22 cellular contexts compared by ENCODE assay signal in genomic region chr3:149860881-149861280, GRCh38.
"Had no signal": no experiment of that assay in that cellular context is flagged by ENCODE, and none has a peak within 500 bp of the region (broad histone marks: within the 10 kb centered on the region; RNA-seq: fewer than 3 reads in every experiment).

No MANE protein-coding gene starts in this region.

- H3K9me3 Mint-ChIP-seq: endodermal cell had no signal

- H3K4me1 ChIP-seq: colonic mucosa, heart left ventricle, psoas muscle, sigmoid colon, stomach, transverse colon had no signal

- H3K4me3 Mint-ChIP-seq: endodermal cell; naive thymus-derived CD4-positive, alpha-beta T cell; nephron progenitor cell had no signal

- H3K27me3 ChIP-seq: colonic mucosa, heart left ventricle, sigmoid colon, stomach, transverse colon had no signal

- H3K9me3 ChIP-seq: colonic mucosa, psoas muscle, sigmoid colon, stomach, thoracic aorta, transverse colon had no signal

- H3K27ac Mint-ChIP-seq: endodermal cell; naive thymus-derived CD4-positive, alpha-beta T cell; nephron progenitor cell had no signal

- H3K36me3 ChIP-seq: colonic mucosa had no signal

- H3K4me3 ChIP-seq: colonic mucosa, heart left ventricle, psoas muscle, sigmoid colon, skin epidermis, stomach, thoracic aorta, transverse colon had no signal

- H3K4me1 Mint-ChIP-seq: endodermal cell had no signal

- H3K27me3 Mint-ChIP-seq: naive thymus-derived CD4-positive, alpha-beta T cell had no signal

- H3K27ac ChIP-seq: colonic mucosa, heart left ventricle, psoas muscle, sigmoid colon, skin epidermis, stomach, thoracic aorta, transverse colon had no signal

- DNase-seq: colonic mucosa; dermis blood vessel endothelial cell; effector CD4-positive, alpha-beta T cell; endodermal cell; erythroblast; heart left ventricle; hippocampal formation; left colon; mesendoderm; naive thymus-derived CD4-positive, alpha-beta T cell; nephron progenitor cell; psoas muscle; retina; sigmoid colon; stimulated activated CD4-positive, alpha-beta T cell treated with anti-CD3 and anti-CD28 coated beads, Interleukin-2, amount 100 ng/mL, for 24 hours; stimulated activated CD4-positive, alpha-beta T cell treated with anti-CD3 and anti-CD28 coated beads, Interleukin-4, amount 100 ng/mL, for 4 hours; stimulated activated naive CD4-positive, alpha-beta T cell; stomach; substantia nigra; transverse colon had no signal

- ATAC-seq: heart left ventricle; left colon; naive thymus-derived CD4-positive, alpha-beta T cell; psoas muscle had no signal
